Comparison of ENCODE assay signal across 21 cellular contexts in the genomic region with DNA sequence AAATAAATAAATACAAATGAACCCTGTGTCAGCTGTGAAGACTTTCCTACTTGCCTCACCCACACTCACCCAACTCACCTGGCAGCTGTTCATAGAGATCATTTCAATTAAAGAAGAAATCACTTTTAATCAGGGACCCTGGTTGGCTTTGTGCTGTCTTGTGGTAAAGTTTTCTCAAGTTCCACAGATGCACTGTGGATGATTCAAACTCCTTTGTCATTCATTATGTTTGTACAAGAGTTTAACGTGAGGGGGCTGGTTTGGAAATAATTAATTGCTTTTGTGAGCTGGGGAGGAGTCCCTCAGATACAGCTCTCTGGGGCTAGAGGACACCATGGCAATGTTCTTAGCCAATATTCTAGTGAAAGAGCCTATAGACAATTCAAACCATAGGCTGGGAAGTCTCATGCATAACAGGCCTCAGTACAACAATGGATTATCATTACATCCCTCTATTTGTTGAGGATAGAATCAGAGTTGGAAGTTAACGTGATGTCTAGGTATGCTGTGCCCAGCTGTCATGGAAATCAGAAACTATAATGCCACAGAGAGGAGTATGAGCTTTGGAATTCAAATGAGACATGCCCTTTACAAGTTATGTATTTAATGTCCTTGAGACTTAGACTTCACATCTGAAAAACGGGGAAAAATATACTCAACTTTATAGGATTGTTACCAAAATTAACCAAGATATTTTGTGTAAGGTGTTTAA.
DNase-seq lines count a peak whose midpoint lies in the region; ATAC-seq and TF ChIP-seq lines count a peak whose summit lies in the region.
"Had no signal": no experiment of that assay in that cellular context is flagged by ENCODE, and none has a peak within 500 bp of the region (broad histone marks: within the 10 kb centered on the region; RNA-seq: fewer than 3 reads in every experiment).

No MANE protein-coding gene starts in this region.

- H3K9ac ChIP-seq in GM23248 = peak overlapping the region; percentile 26; the same call in 1 of the 2 replicates

- 18 to 23% methylated on average over 3 of the region's 3 CpGs for WGBS in GM23248 (ENCODE audit: low coverage in 1 of 2, low lambda C conversion rate in 2 of 2, missing lambda C conversion rate in 2 of 2), 2 experiments
- 60 to 67% (median 64%) methylated on average over 3 of the region's 3 CpGs for WGBS in psoas muscle, 3 donors
- 70% methylated on average over 3 of the region's 3 CpGs for WGBS in aorta, 2 donors
- WGBS in prostate gland = 55% methylated on average over 3 of the region's 3 CpGs

- H3K36me3 Mint-ChIP-seq in activated naive CD4-positive, alpha-beta T cell treated with anti-CD3 and anti-CD28 coated beads, Interleukin-2, amount 50 U/mL, for 72 hours = no peaks in the 10 kb centered on the region
- H3K36me3 Mint-ChIP-seq: brain; CD4-positive, CD25-positive, alpha-beta regulatory T cell; immature natural killer cell; naive thymus-derived CD8-positive, alpha-beta T cell had no signal

- H3K27ac ChIP-seq in GM23248 (peak overlapping the region; percentile 75), psoas muscle (no peak overlapping the region), aorta (ENCODE audit: low read depth in 1 of 2, low read length in 2 of 2) (peak overlapping the region in 1 of 2 donors; percentile 18), prostate gland (no peak overlapping the region)
- H3K27ac ChIP-seq: RWPE1 had no signal

- H4K20me1 ChIP-seq in GM23248 (ENCODE audit: insufficient read depth) = no peaks in the 10 kb centered on the region

- H3K27me3 ChIP-seq in GM23248 (replicated peaks; ENCODE audit: insufficient read depth) (no peaks in the 10 kb centered on the region), psoas muscle (ENCODE audit: insufficient read depth in 3 of 3, low read length in 2 of 3) (no peaks in the 10 kb centered on the region), aorta (ENCODE audit: control insufficient read depth in 1 of 2, insufficient read depth in 2 of 2, low read length in 1 of 2) (no peaks in the 10 kb centered on the region), prostate gland (replicated peaks; ENCODE audit: insufficient read depth) (no peaks in the 10 kb centered on the region)

- H3K4me2 ChIP-seq in GM23248 (ENCODE audit: unreplicated experiment) = peak overlapping the region; percentile 62

- no peak for TF ChIP-seq POLR2A in prostate gland (IDR thresholded peaks at IDR 0.05)

- H3K9me3 Mint-ChIP-seq in activated naive CD4-positive, alpha-beta T cell treated with anti-CD3 and anti-CD28 coated beads, Interleukin-2, amount 50 U/mL, for 72 hours = peaks cover 12 to 21% of the 10 kb centered on the region in 2 donors
- H3K9me3 Mint-ChIP-seq: brain; dendritic cell treated with granulocyte-macrophage colony-stimulating factor and Interleukin-4, amounts not matched to agents 40 ng/mL and 50 ng/mL, for 4 days had no signal

- in situ Hi-C loops in GM23248 (cut with MboI) = no loop called here

- TF ChIP-seq CTCF in fibroblast of pulmonary artery (IDR thresholded peaks at IDR 0.05; ENCODE audit: low read length, missing control alignments) (no peak), psoas muscle (IDR thresholded peaks at IDR 0.05) (no peak), prostate gland (IDR thresholded peaks at IDR 0.05) (no peak)

- peak overlapping the region; percentile 30; the same call in 1 of the 2 replicates for H2AFZ ChIP-seq in GM23248

- no peaks in the 10 kb centered on the region for H3K79me2 ChIP-seq in GM23248 (ENCODE audit: insufficient read depth)

- intact Hi-C loops in psoas muscle (cut with DNase I) (no loop called here), aorta (cut with DNase I) (no loop called here), prostate gland (cut with DNase I) (no loop called here)

- H3K36me3 ChIP-seq in GM23248 (ENCODE audit: low read depth) (no peaks in the 10 kb centered on the region), psoas muscle (ENCODE audit: insufficient read depth in 1 of 2, low read depth in 1 of 2) (no peaks in the 10 kb centered on the region), aorta (ENCODE audit: control insufficient read depth in 1 of 2, insufficient read depth in 2 of 2, low read length in 1 of 2) (no peaks in the 10 kb centered on the region), prostate gland (no peaks in the 10 kb centered on the region)
- H3K36me3 ChIP-seq: HAP-1 had no signal

- H3K4me1 ChIP-seq in GM23248 (ENCODE audit: insufficient read depth) (peaks cover 44% of the 10 kb centered on the region), psoas muscle (no peaks in the 10 kb centered on the region), aorta (ENCODE audit: control insufficient read depth in 1 of 2, insufficient read depth in 2 of 2, low read length in 2 of 2) (peaks cover 3% of the 10 kb centered on the region in 2 donors), prostate gland (replicated peaks) (no peaks in the 10 kb centered on the region)
- H3K4me1 ChIP-seq: HAP-1 had no signal

- peak; percentile 60 for DNase-seq in GM23248
- DNase-seq in fibroblast of pulmonary artery (ENCODE audit: low read depth) = peak; percentile 18
- DNase-seq in psoas muscle = no peak
- no peak for DNase-seq in activated naive CD4-positive, alpha-beta T cell treated with anti-CD3 and anti-CD28 coated beads, Interleukin-2, amount 50 U/mL, for 72 hours (ENCODE audit: low spot score in 2 of 2)
- no peak for DNase-seq in aorta
- DNase-seq in prostate gland (ENCODE audit: low spot score) = no peak
- DNase-seq: activated CD4-positive, alpha-beta T cell treated with anti-CD3 and anti-CD28 coated beads for 4 hours; activated CD8-positive, alpha-beta memory T cell treated with anti-CD3 and anti-CD28 coated beads, Interleukin-2, amount 50 U/mL, for 4 hours; activated effector memory CD4-positive, alpha-beta T cell treated with anti-CD3 and anti-CD28 coated beads, Interleukin-2, amount 50 U/mL, for 16 hours; CD4-positive, CD25-positive, alpha-beta regulatory T cell; erythroblast; immature natural killer cell; naive thymus-derived CD8-positive, alpha-beta T cell; NCI-H1930; NK-92 treated with Interleukin-12 subunit alpha and Interleukin-12 subunit beta, amount 100 ng/mL, for 24 hours had no signal

- H3K9me3 ChIP-seq in GM23248 (ENCODE audit: low read depth) (no peaks in the 10 kb centered on the region), psoas muscle (no peaks in the 10 kb centered on the region), aorta (ENCODE audit: control insufficient read depth, low read length) (no peaks in the 10 kb centered on the region), prostate gland (no peaks in the 10 kb centered on the region)
- H3K9me3 ChIP-seq: HAP-1 had no signal

- H3F3A ChIP-seq in GM23248 (ENCODE audit: insufficient read depth) = peaks cover 33% of the 10 kb centered on the region

- H3K27ac Mint-ChIP-seq in activated naive CD4-positive, alpha-beta T cell treated with anti-CD3 and anti-CD28 coated beads, Interleukin-2, amount 50 U/mL, for 72 hours = no peak overlapping the region
- H3K27ac Mint-ChIP-seq: brain; CD4-positive, CD25-positive, alpha-beta regulatory T cell; dendritic cell treated with granulocyte-macrophage colony-stimulating factor and Interleukin-4, amounts not matched to agents 40 ng/mL and 50 ng/mL, for 4 days; immature natural killer cell; naive thymus-derived CD8-positive, alpha-beta T cell had no signal

- ATAC-seq in SK-N-SH treated with all-trans-retinoic acid at 6 μM for 48 hours = peak; percentile 38
- no peak for ATAC-seq in psoas muscle
- ATAC-seq in activated naive CD4-positive, alpha-beta T cell treated with anti-CD3 and anti-CD28 coated beads, Interleukin-2, amount 50 U/mL, for 72 hours = no peak
- no peak for ATAC-seq in aorta (ENCODE audit: low FRiP score)
- ATAC-seq: naive thymus-derived CD8-positive, alpha-beta T cell had no signal

- H3K4me3 ChIP-seq in GM23248 (no peak overlapping the region), fibroblast of pulmonary artery (replicated peaks; ENCODE audit: low read depth, low read length) (no peak overlapping the region), psoas muscle (no peak overlapping the region), aorta (ENCODE audit: low read length in 2 of 2) (no peak overlapping the region), prostate gland (no peak overlapping the region)
- H3K4me3 ChIP-seq: HAP-1, lung had no signal

- no peaks in the 10 kb centered on the region for H3K9me2 ChIP-seq in GM23248 (ENCODE audit: insufficient read depth)

TF ChIP-seq in SK-N-SH treated with all-trans-retinoic acid at 6 μM for 48 hours, 23 proteins besides CTCF, POLR2A, EP300 and RAD21:
- TF ChIP-seq, protein P1, sequence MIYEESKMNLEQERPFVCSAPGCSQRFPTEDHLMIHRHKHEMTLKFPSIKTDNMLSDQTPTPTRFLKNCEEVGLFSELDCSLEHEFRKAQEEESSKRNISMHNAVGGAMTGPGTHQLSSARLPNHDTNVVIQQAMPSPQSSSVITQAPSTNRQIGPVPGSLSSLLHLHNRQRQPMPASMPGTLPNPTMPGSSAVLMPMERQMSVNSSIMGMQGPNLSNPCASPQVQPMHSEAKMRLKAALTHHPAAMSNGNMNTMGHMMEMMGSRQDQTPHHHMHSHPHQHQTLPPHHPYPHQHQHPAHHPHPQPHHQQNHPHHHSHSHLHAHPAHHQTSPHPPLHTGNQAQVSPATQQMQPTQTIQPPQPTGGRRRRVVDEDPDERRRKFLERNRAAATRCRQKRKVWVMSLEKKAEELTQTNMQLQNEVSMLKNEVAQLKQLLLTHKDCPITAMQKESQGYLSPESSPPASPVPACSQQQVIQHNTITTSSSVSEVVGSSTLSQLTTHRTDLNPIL (CRISPR knock-in tag; IDR thresholded peaks at IDR 0.05; ENCODE audit: low read depth) = no peak

Comparison
In these comparisons a context has a peak if more than half of its experiments do, and no peak if none do; other contexts are left out.
1. DNase-seq: peak in GM23248 (single experiment) and fibroblast of pulmonary artery (single experiment); none in psoas muscle (0 of 2), activated naive CD4-positive, alpha-beta T cell treated with anti-CD3 and anti-CD28 coated beads, Interleukin-2, amount 50 U/mL, for 72 hours (0 of 2), aorta (0 of 2) and prostate gland (single experiment).